Comparison of ENCODE assay signal across 8 cellular contexts in genomic region chr19:1401138-1401888, GRCh38. TPM values are rescaled to one million over a fixed set of nuclear protein-coding genes. Genes with fewer than 3 reads are reported as not detected.
DNase-seq lines count a peak whose midpoint lies in the region; ATAC-seq and TF ChIP-seq lines count a peak whose summit lies in the region.

GAMT (minus strand) TSS chr19:1401542; CDS start chr19:1401476, 66 bp downstream.

- no peaks in the 10 kb centered on the region for H3K9me2 ChIP-seq in PC-9 (ENCODE audit: insufficient read depth)

- H3K79me2 ChIP-seq in PC-9 (ENCODE audit: low read depth) (no peaks in the 10 kb centered on the region), trophoblast cell (ENCODE audit: control insufficient read depth, insufficient read depth, low read length, poor library complexity) (peaks cover 6% of the 10 kb centered on the region)

- H3K27me3 ChIP-seq in PC-9 (ENCODE audit: insufficient read depth, low read depth) (no peaks in the 10 kb centered on the region), trophoblast cell (ENCODE audit: insufficient read depth, low read length) (no peaks in the 10 kb centered on the region)

- H3K27ac ChIP-seq in PC-9 (no peak within 1 kb of the TSS), trophoblast cell (ENCODE audit: low read depth, low read length) (no peak within 1 kb of the TSS)

- peak within 1 kb of the TSS; percentile 66 for H3K4ac ChIP-seq in trophoblast cell (ENCODE audit: low read depth, low read length)

- no peak within 1 kb of the TSS for H3K23ac ChIP-seq in trophoblast cell (ENCODE audit: low read length)

- peak within 1 kb of the TSS; percentile 28 for H2BK12ac ChIP-seq in trophoblast cell (ENCODE audit: low read length)

- peak within 1 kb of the TSS; percentile 86 for H2AK5ac ChIP-seq in trophoblast cell (ENCODE audit: low read length)

- peak within 1 kb of the TSS; percentile 87 for H2BK120ac ChIP-seq in trophoblast cell (ENCODE audit: insufficient read depth, low read length, poor library complexity)

- CTCF ChIA-PET in PC-9 (lab: Charles Lee) = no interaction called here

- H2AFZ ChIP-seq in PC-9 (no peak within 1 kb of the TSS), trophoblast cell (ENCODE audit: insufficient read depth, low read length, poor library complexity) (peak within 1 kb of the TSS; percentile 99)

- peaks cover 8% of the 10 kb centered on the region for H3K79me1 ChIP-seq in trophoblast cell (ENCODE audit: low read length)

- peak within 1 kb of the TSS; percentile 93 for H3K18ac ChIP-seq in trophoblast cell (ENCODE audit: low read length)

- H3K4me3 ChIP-seq in PC-9 (peak within 1 kb of the TSS; percentile 56), trophoblast cell (ENCODE audit: low read depth, low read length) (peak within 1 kb of the TSS; percentile 81)

- WGBS in trophoblast cell (ENCODE audit: extremely low coverage, insufficient coverage, insufficient read length) = no CpG with 5 or more reads among the region's 87 CpGs

- H4K12ac ChIP-seq in trophoblast cell (ENCODE audit: low read depth, low read length) = peak within 1 kb of the TSS; percentile 96

- H3K9ac ChIP-seq in trophoblast cell (ENCODE audit: low read length) = peak within 1 kb of the TSS; percentile 59

- no peak; the same call in 1 of the 2 replicates for TF ChIP-seq CTCF in PC-9 (conservative IDR thresholded peaks at IDR 0.05)

- H2BK5ac ChIP-seq in trophoblast cell (ENCODE audit: low read depth, low read length, poor library complexity) = peak within 1 kb of the TSS; percentile 46

- peak; percentile 13 for DNase-seq in SKM-1 treated with dmso at 0.1 percent for 144 hours (lab: John Stamatoyannopoulos, UW; ENCODE audit: unreplicated experiment)
- no peak for DNase-seq in SKM-1 (lab: John Stamatoyannopoulos, UW; ENCODE audit: unreplicated experiment)
- DNase-seq in PC-9 = peak in 1 of 2 experiments; percentile 31
- DNase-seq in activated naive CD4-positive, alpha-beta T cell treated with anti-CD3 and anti-CD28 coated beads, Interleukin-2, amount 50 U/mL, for 16 hours = peak; percentile 68
- DNase-seq in head of caudate nucleus = peak in 32 of 42 donors; percentile 53 to 84 (median 72)
- DNase-seq in trophoblast cell = peak in 1 of 2 donors; percentile 37
- no peak for DNase-seq in cerebellar cortex (ENCODE audit: low spot score)

- POLR2A ChIA-PET in PC-9 (lab: Charles Lee; ENCODE audit: unreplicated experiment) = no interaction called here

- peak within 1 kb of the TSS; percentile 96 for H3K14ac ChIP-seq in trophoblast cell (ENCODE audit: low read length)

- peak within 1 kb of the TSS; percentile 94 for H4K91ac ChIP-seq in trophoblast cell (ENCODE audit: low read depth, low read length)

- peaks cover 4% of the 10 kb centered on the region; the same call in 1 of the 2 replicates for H3K4me1 ChIP-seq in PC-9 (replicated peaks; ENCODE audit: insufficient read depth)
- H3K4me1 ChIP-seq in trophoblast cell (ENCODE audit: control insufficient read depth in 1 of 2, insufficient read depth in 2 of 2, low read length in 2 of 2) = peaks cover 6 to 8% of the 10 kb centered on the region in 2 experiments

- peak within 1 kb of the TSS; percentile 93 for H4K8ac ChIP-seq in trophoblast cell (ENCODE audit: low read depth, low read length)

- no TSS peak for BruUV-seq in PC-9 (replicated peaks; lab: Mats Ljungman, UMichigan)

- H3K36me3 ChIP-seq in PC-9 (ENCODE audit: low read depth) (no peaks in the 10 kb centered on the region), trophoblast cell (ENCODE audit: control insufficient read depth in 1 of 2, insufficient read depth in 2 of 2, low read length in 2 of 2) (no peaks in the 10 kb centered on the region)

- no peaks in the 10 kb centered on the region for H3K9me3 ChIP-seq in PC-9 (ENCODE audit: insufficient read depth, low read depth)
- H3K9me3 ChIP-seq in trophoblast cell (ENCODE audit: insufficient read depth, low read depth, low read length) = peaks cover 5% of the 10 kb centered on the region

- H3K4me2 ChIP-seq in PC-9 (peak within 1 kb of the TSS; percentile 82), trophoblast cell (ENCODE audit: low read length) (peak within 1 kb of the TSS; percentile 82)

- intact Hi-C loops in PC-9 (cut with micrococcal nuclease; ENCODE audit: unreplicated experiment) = no loop called here
- intact Hi-C loops in head of caudate nucleus (cut with DNase I) = no loop called here

- H3F3A ChIP-seq in PC-9 (ENCODE audit: insufficient read depth, low read depth) = peaks cover 13% of the 10 kb centered on the region

- no peak for ATAC-seq in HG03469 (IDR thresholded peaks at IDR 0.05; ENCODE audit: unreplicated experiment)

- no peaks in the 10 kb centered on the region for H4K20me1 ChIP-seq in PC-9 (ENCODE audit: insufficient read depth)

RNA-seq across cellular contexts. Expression of gene GAMT, which starts in this region (rescaled TPM):
- total RNA-seq in PC-9 (2021) = 27.3 and 30.9 TPM in 2 replicates
- 20.3 and 20.6 TPM in 2 replicates for polyA plus RNA-seq in trophoblast cell (2013)

Comparison
In these comparisons a context has a peak if more than half of its experiments do, and no peak if none do; other contexts are left out.
1. DNase-seq: peak in SKM-1 treated with dmso at 0.1 percent for 144 hours (single experiment), activated naive CD4-positive, alpha-beta T cell treated with anti-CD3 and anti-CD28 coated beads, Interleukin-2, amount 50 U/mL, for 16 hours (single experiment) and head of caudate nucleus (32 of 42); none in SKM-1 (single experiment) and cerebellar cortex (single experiment).